ENCODE assay signal across 28 cellular contexts in the genomic region with DNA sequence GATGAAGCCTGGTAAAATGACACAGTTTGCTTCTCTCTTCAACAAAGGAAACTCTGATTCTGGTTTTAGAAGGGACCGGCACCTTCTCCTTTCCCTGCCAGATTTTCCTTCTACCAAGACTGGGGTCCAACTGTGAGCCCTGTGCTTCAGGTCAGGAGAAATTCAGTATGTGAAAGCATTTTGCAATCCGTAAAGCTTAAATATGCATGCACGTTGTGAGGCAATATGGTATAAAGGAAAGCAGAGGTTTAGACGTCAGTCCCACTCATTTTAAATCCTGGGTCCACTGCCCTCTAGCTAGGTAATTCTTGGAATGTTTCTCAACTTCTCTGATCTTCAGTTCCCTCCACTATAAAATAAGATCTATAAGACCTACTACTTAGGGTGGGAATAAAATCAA.
"Had no signal": no experiment of that assay in that cellular context is flagged by ENCODE, and none has a peak within 500 bp of the region (broad histone marks: within the 10 kb centered on the region; RNA-seq: fewer than 3 reads in every experiment).

No MANE protein-coding gene starts in this region.

- H3K27ac Mint-ChIP-seq: activated B cell treated with CpG ODN at 0.5 μM for 24 hours; activated CD4-positive, alpha-beta memory T cell treated with anti-CD3 and anti-CD28 coated beads, Interleukin-2, amount 10 ng/mL, durations not matched to agents 7 days and 5 days; activated naive CD4-positive, alpha-beta T cell treated with anti-CD3 and anti-CD28 coated beads, Interleukin-2, amount 10 ng/mL, durations not matched to agents 7 days and 5 days; activated naive CD4-positive, alpha-beta T cell treated with anti-CD3 and anti-CD28 coated beads, Interleukin-2, amount 50 U/mL, for 72 hours; activated naive CD8-positive, alpha-beta T cell treated with anti-CD3 and anti-CD28 coated beads, Interleukin-2, amount 10 ng/mL, durations not matched to agents 7 days and 5 days; activated T-cell treated with anti-CD3 and anti-CD28 coated beads, Interleukin-2, amount 50 U/mL, for 24 hours; activated T-cell treated with anti-CD3 and anti-CD28 coated beads, Interleukin-2, amount 50 U/mL, for 72 hours; T-helper 17 cell; T-helper 2 cell treated with Interferon-gamma antibody and Interleukin-4, amounts not matched to agents 5 μg/mL and 100 μg/mL, for 36 hours had no signal

- H3K27me3 Mint-ChIP-seq: activated B cell treated with CpG ODN at 0.5 μM for 24 hours; activated CD4-positive, alpha-beta memory T cell treated with anti-CD3 and anti-CD28 coated beads, Interleukin-2, amount 10 ng/mL, durations not matched to agents 7 days and 5 days; activated naive CD4-positive, alpha-beta T cell treated with anti-CD3 and anti-CD28 coated beads, Interleukin-2, amount 10 ng/mL, durations not matched to agents 7 days and 5 days; activated naive CD8-positive, alpha-beta T cell treated with anti-CD3 and anti-CD28 coated beads, Interleukin-2, amount 10 ng/mL, durations not matched to agents 7 days and 5 days; activated T-cell treated with anti-CD3 and anti-CD28 coated beads, Interleukin-2, amount 50 U/mL, for 24 hours; T-helper 17 cell had no signal

- H3K4me1 ChIP-seq: body of pancreas, colonic mucosa, gastrocnemius medialis, heart left ventricle had no signal

- H3K9me3 ChIP-seq: body of pancreas, colonic mucosa, gastrocnemius medialis, heart left ventricle had no signal

- H3K36me3 ChIP-seq: colonic mucosa, gastrocnemius medialis, heart left ventricle, WERI-Rb-1 had no signal

- H3K4me3 ChIP-seq: body of pancreas, colonic mucosa, gastrocnemius medialis, heart left ventricle had no signal

- ATAC-seq: activated CD4-positive, CD25-positive, alpha-beta regulatory T cell treated with anti-CD3 and anti-CD28 coated beads, Interleukin-2, amount 50 U/mL, for 24 hours; activated naive CD4-positive, alpha-beta T cell treated with anti-CD3 and anti-CD28 coated beads, Interleukin-2, amount 50 U/mL, for 72 hours; activated T-cell treated with anti-CD3 and anti-CD28 coated beads, Interleukin-2, amount 50 U/mL, for 72 hours; body of pancreas; gastrocnemius medialis; heart left ventricle; T-helper 17 cell had no signal

- DNase-seq: activated B cell treated with CpG ODN at 0.5 μM for 24 hours; activated CD4-positive, alpha-beta memory T cell treated with anti-CD3 and anti-CD28 coated beads, Interleukin-2, amount 10 ng/mL, durations not matched to agents 7 days and 5 days; activated CD4-positive, alpha-beta T cell treated with anti-CD3 and anti-CD28 coated beads for 48 hours; activated CD8-positive, alpha-beta memory T cell treated with anti-CD3 and anti-CD28 coated beads, Interleukin-2, amount 50 U/mL, for 48 hours; activated gamma-delta T cell; activated naive CD4-positive, alpha-beta T cell; activated naive CD4-positive, alpha-beta T cell treated with anti-CD3 and anti-CD28 coated beads, Interleukin-2, amount 10 ng/mL, durations not matched to agents 7 days and 5 days; activated naive CD8-positive, alpha-beta T cell treated with anti-CD3 and anti-CD28 coated beads, Interleukin-2, amount 10 ng/mL, durations not matched to agents 7 days and 5 days; activated T-cell treated with anti-CD3 and anti-CD28 coated beads for 4 hours; activated T-cell treated with anti-CD3 and anti-CD28 coated beads, Interleukin-2, amount 50 U/mL, for 24 hours; activated T-cell treated with anti-CD3 and anti-CD28 coated beads, Interleukin-2, amount 50 U/mL, for 72 hours; amygdala; aorta; body of pancreas; caudate nucleus; colonic mucosa; effector CD8-positive, alpha-beta T cell; foreskin fibroblast; gastrocnemius medialis; glutamatergic neuron; heart left ventricle; T-helper 1 cell; T-helper 17 cell; T1000; WERI-Rb-1 had no signal

- H3K36me3 Mint-ChIP-seq: activated naive CD4-positive, alpha-beta T cell treated with anti-CD3 and anti-CD28 coated beads, Interleukin-2, amount 10 ng/mL, durations not matched to agents 7 days and 5 days; activated naive CD4-positive, alpha-beta T cell treated with anti-CD3 and anti-CD28 coated beads, Interleukin-2, amount 50 U/mL, for 72 hours; activated naive CD8-positive, alpha-beta T cell treated with anti-CD3 and anti-CD28 coated beads, Interleukin-2, amount 10 ng/mL, durations not matched to agents 7 days and 5 days had no signal

- H3K9me3 Mint-ChIP-seq: activated CD4-positive, alpha-beta memory T cell treated with anti-CD3 and anti-CD28 coated beads, Interleukin-2, amount 10 ng/mL, durations not matched to agents 7 days and 5 days; activated naive CD4-positive, alpha-beta T cell treated with anti-CD3 and anti-CD28 coated beads, Interleukin-2, amount 10 ng/mL, durations not matched to agents 7 days and 5 days; activated naive CD4-positive, alpha-beta T cell treated with anti-CD3 and anti-CD28 coated beads, Interleukin-2, amount 50 U/mL, for 72 hours; activated naive CD8-positive, alpha-beta T cell treated with anti-CD3 and anti-CD28 coated beads, Interleukin-2, amount 10 ng/mL, durations not matched to agents 7 days and 5 days; activated T-cell treated with anti-CD3 and anti-CD28 coated beads, Interleukin-2, amount 50 U/mL, for 72 hours; T-helper 2 cell treated with Interferon-gamma antibody and Interleukin-4, amounts not matched to agents 5 μg/mL and 100 μg/mL, for 36 hours had no signal

- H3K27ac ChIP-seq: body of pancreas, colonic mucosa, gastrocnemius medialis, heart left ventricle, WERI-Rb-1 had no signal

- H3K27me3 ChIP-seq: body of pancreas, colonic mucosa, gastrocnemius medialis, heart left ventricle had no signal

- H3K4me3 Mint-ChIP-seq: activated B cell treated with CpG ODN at 0.5 μM for 24 hours; activated CD4-positive, alpha-beta memory T cell treated with anti-CD3 and anti-CD28 coated beads, Interleukin-2, amount 10 ng/mL, durations not matched to agents 7 days and 5 days; activated naive CD4-positive, alpha-beta T cell treated with anti-CD3 and anti-CD28 coated beads, Interleukin-2, amount 10 ng/mL, durations not matched to agents 7 days and 5 days; activated naive CD8-positive, alpha-beta T cell treated with anti-CD3 and anti-CD28 coated beads, Interleukin-2, amount 10 ng/mL, durations not matched to agents 7 days and 5 days; activated T-cell treated with anti-CD3 and anti-CD28 coated beads, Interleukin-2, amount 50 U/mL, for 24 hours; activated T-cell treated with anti-CD3 and anti-CD28 coated beads, Interleukin-2, amount 50 U/mL, for 72 hours; T-helper 17 cell; T-helper 2 cell treated with Interferon-gamma antibody and Interleukin-4, amounts not matched to agents 5 μg/mL and 100 μg/mL, for 36 hours had no signal

- H3K4me1 Mint-ChIP-seq: activated B cell treated with CpG ODN at 0.5 μM for 24 hours; activated CD4-positive, alpha-beta memory T cell treated with anti-CD3 and anti-CD28 coated beads, Interleukin-2, amount 10 ng/mL, durations not matched to agents 7 days and 5 days; activated naive CD4-positive, alpha-beta T cell treated with anti-CD3 and anti-CD28 coated beads, Interleukin-2, amount 10 ng/mL, durations not matched to agents 7 days and 5 days; activated naive CD8-positive, alpha-beta T cell treated with anti-CD3 and anti-CD28 coated beads, Interleukin-2, amount 10 ng/mL, durations not matched to agents 7 days and 5 days; T-helper 17 cell had no signal
